In the genomic region with DNA sequence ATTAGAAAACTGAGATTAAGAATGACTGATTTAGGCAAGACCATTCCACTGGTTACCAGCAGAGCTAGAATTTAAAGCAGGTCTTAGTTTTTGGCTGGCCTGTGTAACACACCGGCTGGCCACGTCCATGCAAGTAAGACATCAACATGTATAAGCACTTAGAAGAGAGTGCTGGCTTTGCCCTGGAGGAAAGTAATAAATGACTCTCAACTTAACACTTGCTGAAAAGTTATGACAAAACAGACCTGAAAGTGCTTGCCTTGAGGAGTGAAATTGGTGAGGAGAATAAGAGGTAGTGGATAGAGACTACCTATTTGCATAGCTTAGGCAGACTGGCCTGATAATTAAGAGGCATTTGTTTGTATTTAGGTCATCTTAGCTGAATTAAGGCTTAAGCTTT, we compare ENCODE assay signal across 17 cellular contexts.
DNase-seq lines count a peak whose midpoint lies in the region; ATAC-seq, FAIRE-seq and TF ChIP-seq lines count a peak whose summit lies in the region.
"Had no signal": no experiment of that assay in that cellular context is flagged by ENCODE, and none has a peak within 500 bp of the region (broad histone marks: within the 10 kb centered on the region; RNA-seq: fewer than 3 reads in every experiment).

No MANE protein-coding gene starts in this region.

- intact Hi-C loops in GM12878 (cut with micrococcal nuclease; ENCODE audit: unreplicated experiment) (no loop called here), CD14-positive monocyte (cut with micrococcal nuclease) (no loop called here)

- no peaks in the 10 kb centered on the region for H3K36me3 Mint-ChIP-seq in CD14-positive monocyte
- H3K36me3 Mint-ChIP-seq: CD4-positive, CD25-positive, alpha-beta regulatory T cell had no signal

- H3K9me3 ChIP-seq in HEK293 (ENCODE audit: control insufficient read depth, insufficient read depth, low read depth, low read length) (no peaks in the 10 kb centered on the region), GM12878 (replicated peaks; ENCODE audit: control insufficient read depth, insufficient read depth, low read length) (no peaks in the 10 kb centered on the region)

- H3K4me2 ChIP-seq in GM12878 (ENCODE audit: control insufficient read depth, insufficient read depth): no peak overlapping the region

- WGBS in GM12878 (ENCODE audit: insufficient coverage, insufficient replicate concordance, low lambda C conversion rate, missing lambda C conversion rate): 23% methylated on average over 2 of the region's 2 CpGs

- no peak for TF ChIP-seq POLR2A in GM12878 (IDR thresholded peaks at IDR 0.05; ENCODE audit: low read depth, low read length)

- SMC1A ChIA-PET in GM12878 (lab: Charles Lee; ENCODE audit: uncharacterized antibody, unreplicated experiment): interaction anchor here (0.7 to 2.6 kb wide), 10 partner anchors 11 to 692 kb away, joined by 3 to 16 read pairs (median 4); no protein-coding TSS in a partner anchor

- peak; percentile 60 for ATAC-seq in GM12878
- ATAC-seq in HG03565 (IDR thresholded peaks at IDR 0.05; ENCODE audit: unreplicated experiment): no peak

- no peak for TF ChIP-seq EP300 in GM12878 (IDR thresholded peaks at IDR 0.05; ENCODE audit: borderline replicate concordance in 1 of 2, control insufficient read depth in 1 of 2, low read depth in 2 of 2, low read length in 2 of 2)

- no peak for TF ChIP-seq CTCF in HEK293 (tag by site-specific recombination; IDR thresholded peaks at IDR 0.05)
- TF ChIP-seq CTCF in GM12878 (IDR thresholded peaks at IDR 0.05 in 2 of 3, conservative IDR thresholded peaks at IDR 0.05 in 1 of 3; ENCODE audit: control insufficient read depth in 2 of 3, extremely low read depth in 1 of 3, insufficient read depth in 1 of 3, low read depth in 3 of 3, low read length in 3 of 3): no peak
- TF ChIP-seq CTCF in CD14-positive monocyte (IDR thresholded peaks at IDR 0.05): no peak

- TF ChIP-seq RAD21 in GM12878 (IDR thresholded peaks at IDR 0.05; ENCODE audit: insufficient read depth, low read depth, low read length): no peak

- RAD21 ChIA-PET in GM12878 (lab: Charles Lee; ENCODE audit: unreplicated experiment): interaction anchor here (1.1 to 2.6 kb wide), 2 partner anchors 23 to 25 kb away, joined by 4 to 10 read pairs; no protein-coding TSS in a partner anchor

- H4K20me1 ChIP-seq in GM12878 (ENCODE audit: control insufficient read depth, insufficient read depth): no peaks in the 10 kb centered on the region

- CTCF ChIA-PET in HEK293 (lab: Yijun Ruan, JAX): interaction anchor here (0.6 kb wide), 1 partner anchor 24 kb away, joined by 5 read pairs; no protein-coding TSS in a partner anchor
- CTCF ChIA-PET in GM12878 (lab: Yijun Ruan, JAX): interaction anchor here (1.0 kb wide), 1 partner anchor 25 kb away, joined by 3 read pairs; no protein-coding TSS in a partner anchor

- peaks cover 0 to 8% (median 3%) of the 10 kb centered on the region in 7 donors for H3K9me3 Mint-ChIP-seq in CD14-positive monocyte

- H3K36me3 ChIP-seq in HEK293 (ENCODE audit: control insufficient read depth in 2 of 2, insufficient read depth in 1 of 2, low read length in 2 of 2): no peaks in the 10 kb centered on the region
- no peaks in the 10 kb centered on the region for H3K36me3 ChIP-seq in GM12878 (ENCODE audit: control insufficient read depth in 2 of 2, insufficient read depth in 2 of 2, low read length in 1 of 2)

- no peak for FAIRE-seq in GM12878 (lab: Jason Lieb, UNC)

- no TSS peak for BruUV-seq in GM12878 (replicated peaks; lab: Mats Ljungman, UMichigan)

- POLR2A ChIA-PET in HEK293 (lab: Yijun Ruan, JAX): no interaction called here
- POLR2A ChIA-PET in GM12878 (lab: Charles Lee): interaction anchor here (1.1 kb wide), 1 partner anchor 16 kb away, joined by 3 read pairs; no protein-coding TSS in a partner anchor

- H3K9ac ChIP-seq in GM12878 (ENCODE audit: control insufficient read depth, insufficient read depth, low read length): no peak overlapping the region
- H3K9ac ChIP-seq: GM23248 had no signal

- in situ Hi-C loops in GM12878 (cut with MboI): no loop called here

- H3K27me3 ChIP-seq in GM12878 (replicated peaks in 1 of 2; ENCODE audit: control insufficient read depth in 2 of 2, insufficient read depth in 2 of 2, low read length in 1 of 2): no peaks in the 10 kb centered on the region

- no peak overlapping the region for H3K4me3 ChIP-seq in HEK293 (ENCODE audit: low read depth, low read length)
- H3K4me3 ChIP-seq in GM12878: no peak overlapping the region
- H3K4me3 ChIP-seq: GM23248 had no signal

- H3K79me2 ChIP-seq in GM12878 (ENCODE audit: control insufficient read depth, insufficient read depth, low read length): no peaks in the 10 kb centered on the region

- H3K4me1 ChIP-seq in HEK293 (ENCODE audit: control insufficient read depth, insufficient read depth, low read length) (peaks cover 13% of the 10 kb centered on the region), GM12878 (ENCODE audit: control insufficient read depth, insufficient read depth, low read length) (no peaks in the 10 kb centered on the region)

- DNase-seq in DMS53 (lab: John Stamatoyannopoulos, UW) (peak; percentile 3), DMS53 treated with DMSO at 0.1 percent for 48 hours (lab: John Stamatoyannopoulos, UW; ENCODE audit: unreplicated experiment) (no peak), GM12878 (ENCODE audit: low read depth, low spot score) (no peak), renal cortical epithelial cell (ENCODE audit: low read depth) (peak; percentile 76), CD14-positive monocyte (ENCODE audit: low spot score) (no peak), SKM-1 (lab: John Stamatoyannopoulos, UW; ENCODE audit: unreplicated experiment) (no peak)
- DNase-seq: CD4-positive, CD25-positive, alpha-beta regulatory T cell; DMS79 treated with DMSO at 0.1 percent for 48 hours; EL; GDM1; GM23248; H7; HFFc6 had no signal

- no peak overlapping the region for H2AFZ ChIP-seq in GM12878 (ENCODE audit: control insufficient read depth, low read depth, low read length)
- H2AFZ ChIP-seq: GM23248 had no signal

- no peaks in the 10 kb centered on the region for H3K27me3 Mint-ChIP-seq in CD14-positive monocyte (ENCODE audit: low read depth in 3 of 3)
- H3K27me3 Mint-ChIP-seq: CD4-positive, CD25-positive, alpha-beta regulatory T cell had no signal

- no peak overlapping the region for H3K27ac Mint-ChIP-seq in CD14-positive monocyte
- H3K27ac Mint-ChIP-seq: CD4-positive, CD25-positive, alpha-beta regulatory T cell; HFFc6 had no signal

- no peak overlapping the region for H3K4me3 Mint-ChIP-seq in CD14-positive monocyte
- H3K4me3 Mint-ChIP-seq: CD4-positive, CD25-positive, alpha-beta regulatory T cell; HFFc6 had no signal

- H3K4me1 Mint-ChIP-seq in CD14-positive monocyte: no peaks in the 10 kb centered on the region
- H3K4me1 Mint-ChIP-seq: CD4-positive, CD25-positive, alpha-beta regulatory T cell had no signal

- H3K27ac ChIP-seq in HEK293 (ENCODE audit: extremely low read depth, low read depth, low read length): no peak overlapping the region
- H3K27ac ChIP-seq in GM12878 (ENCODE audit: control insufficient read depth, insufficient read depth): no peak overlapping the region
- H3K27ac ChIP-seq: 22Rv1, GM23248, HL-60 had no signal

TF ChIP-seq in HEK293, 187 proteins besides CTCF, POLR2A, EP300 and RAD21:
- TF ChIP-seq TRIM28 (IDR thresholded peaks at IDR 0.05; ENCODE audit: borderline replicate concordance, low read length): peak; percentile 71; the same call in 1 of the 2 replicates
- no peak for TF ChIP-seq ZNF510 (tag by site-specific recombination; IDR thresholded peaks at IDR 0.05; ENCODE audit: insufficient replicate concordance)
- peak; percentile 96 for TF ChIP-seq ZNF449 (tag by site-specific recombination; IDR thresholded peaks at IDR 0.05)
- TF ChIP-seq ZNF184 (tag by site-specific recombination; IDR thresholded peaks at IDR 0.05): no peak
- no peak for TF ChIP-seq ZNF146 (tag by site-specific recombination; IDR thresholded peaks at IDR 0.05)
TF ChIP-seq in HEK293: peak in this region for 2.

TF ChIP-seq in GM12878, 131 proteins besides CTCF, POLR2A, EP300 and RAD21:
- TF ChIP-seq POLR2AphosphoS5 (IDR thresholded peaks at IDR 0.05; ENCODE audit: low read length): no peak
- TF ChIP-seq TBL1XR1 (IDR thresholded peaks at IDR 0.05; ENCODE audit: low read depth, low read length): no peak
- TF ChIP-seq MYB (IDR thresholded peaks at IDR 0.05; ENCODE audit: borderline replicate concordance, low read depth, low read length): no peak
- TF ChIP-seq BCL11A (IDR thresholded peaks at IDR 0.05; ENCODE audit: low read depth, low read length): no peak

Comparison
In these comparisons a context has a peak if more than half of its experiments do, and no peak if none do; other contexts are left out.
1. DNase-seq: peak in DMS53 (single experiment) and renal cortical epithelial cell (single experiment); none in DMS53 treated with DMSO at 0.1 percent for 48 hours (single experiment), GM12878 (single experiment), CD14-positive monocyte (single experiment) and SKM-1 (single experiment).